27 cellular contexts compared by ENCODE assay signal in the genomic region with DNA sequence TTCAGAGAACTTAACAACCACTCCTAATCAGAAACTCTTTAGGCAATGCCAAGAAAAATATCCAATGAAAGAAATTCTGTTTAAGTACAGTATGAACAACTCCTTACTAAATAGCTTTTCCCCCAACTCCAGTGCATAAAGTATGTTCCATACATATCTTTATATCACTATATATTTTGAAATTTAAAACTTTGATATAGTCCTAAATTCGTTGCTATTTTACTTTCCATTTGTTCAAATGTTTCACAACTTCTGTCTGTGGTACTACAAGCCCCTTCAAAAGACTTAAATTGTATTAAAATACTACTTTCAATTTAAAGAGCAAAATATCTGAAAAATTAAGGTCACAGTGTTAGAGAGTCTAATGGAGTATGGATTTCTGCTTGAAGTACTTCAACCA. TPM values are rescaled to one million over a fixed set of nuclear protein-coding genes. Genes with fewer than 3 reads are reported as not detected.
"Had no signal": no experiment of that assay in that cellular context is flagged by ENCODE, and none has a peak within 500 bp of the region (broad histone marks: within the 10 kb centered on the region; RNA-seq: fewer than 3 reads in every experiment).

No MANE protein-coding gene starts in this region.

- ATAC-seq: effector memory CD8-positive, alpha-beta T cell; esophagus mucosa; gastrocnemius medialis; heart right ventricle; left cardiac atrium; left lung; left ventricle myocardium superior; lower lobe of right lung; naive thymus-derived CD4-positive, alpha-beta T cell had no signal

- H3K9me3 Mint-ChIP-seq: dendritic cell treated with granulocyte-macrophage colony-stimulating factor and Interleukin-4, amounts not matched to agents 40 ng/mL and 50 ng/mL, for 4 days; effector memory CD8-positive, alpha-beta T cell; endodermal cell; naive thymus-derived CD4-positive, alpha-beta T cell had no signal

- H3K27ac Mint-ChIP-seq: dendritic cell treated with granulocyte-macrophage colony-stimulating factor and Interleukin-4, amounts not matched to agents 40 ng/mL and 50 ng/mL, for 4 days; effector memory CD8-positive, alpha-beta T cell; endodermal cell; naive thymus-derived CD4-positive, alpha-beta T cell had no signal

- FAIRE-seq: endometrium, islet of Langerhans, keratinocyte had no signal

- H3K4me3 Mint-ChIP-seq: dendritic cell treated with granulocyte-macrophage colony-stimulating factor and Interleukin-4, amounts not matched to agents 40 ng/mL and 50 ng/mL, for 4 days; effector memory CD8-positive, alpha-beta T cell; endodermal cell; naive thymus-derived CD4-positive, alpha-beta T cell had no signal

- H3K4me3 ChIP-seq: colonic mucosa, esophagus squamous epithelium, gastrocnemius medialis, heart right ventricle, left lung, lower lobe of right lung had no signal

- H3K36me3 Mint-ChIP-seq: naive thymus-derived CD4-positive, alpha-beta T cell had no signal

- DNase-seq: colonic mucosa; cortex of kidney; effector CD8-positive, alpha-beta T cell; effector memory CD8-positive, alpha-beta T cell; endodermal cell; erythroblast; esophagus squamous epithelium; foreskin fibroblast; foreskin melanocyte; gastrocnemius medialis; glutamatergic neuron; head of caudate nucleus; heart right ventricle; hippocampal formation; left cardiac atrium; left lung; left ventricle myocardium superior; lower lobe of right lung; mesenchymal stem cell; midbrain; naive thymus-derived CD4-positive, alpha-beta T cell had no signal

- H3K27me3 Mint-ChIP-seq: dendritic cell treated with granulocyte-macrophage colony-stimulating factor and Interleukin-4, amounts not matched to agents 40 ng/mL and 50 ng/mL, for 4 days had no signal

- H3K4me1 ChIP-seq: colonic mucosa, esophagus squamous epithelium, gastrocnemius medialis, left lung, lower lobe of right lung had no signal

- H3K4me1 Mint-ChIP-seq: endodermal cell had no signal

- H3K27me3 ChIP-seq: colonic mucosa, esophagus squamous epithelium, gastrocnemius medialis had no signal

- H3K27ac ChIP-seq: colonic mucosa, epithelial cell of prostate, esophagus squamous epithelium, gastrocnemius medialis, heart right ventricle, left lung, lower lobe of right lung had no signal

- H3K9me3 ChIP-seq: colonic mucosa, esophagus squamous epithelium, gastrocnemius medialis, heart right ventricle, left lung, lower lobe of right lung had no signal

- H3K36me3 ChIP-seq: colonic mucosa, esophagus squamous epithelium, gastrocnemius medialis, heart right ventricle, left lung, lower lobe of right lung had no signal

RNA-seq across cellular contexts. Expression of a gene that starts 52.6 kb away (rescaled TPM):
- polyA plus RNA-seq: naive thymus-derived CD4-positive, alpha-beta T cell had no signal
